15 cellular contexts compared by ENCODE assay signal in the genomic region with DNA sequence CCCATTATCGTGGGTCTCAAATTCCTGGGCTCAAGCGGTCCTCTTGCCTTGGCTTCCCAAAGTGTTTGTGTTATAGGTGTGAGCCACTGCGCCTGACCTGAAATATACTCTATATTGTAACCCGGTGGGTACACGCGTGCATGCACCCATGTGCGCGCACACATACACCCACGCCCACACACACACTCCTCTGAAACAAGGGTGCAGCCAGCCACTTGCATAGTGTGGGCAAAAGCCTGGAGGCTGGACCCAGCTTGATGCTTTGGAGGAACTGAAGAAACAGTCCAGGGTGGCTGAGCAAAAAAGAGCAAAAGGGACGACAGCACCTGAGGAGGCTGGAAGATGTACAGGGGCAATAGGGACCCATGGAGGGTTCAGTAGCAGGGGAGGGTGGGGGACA. TPM values are rescaled to one million over a fixed set of nuclear protein-coding genes. Genes with fewer than 3 reads are reported as not detected.
A peak's percentile ranks its signal among the peaks of the same experiment; 100 is the strongest.
DNase-seq lines count a peak whose midpoint lies in the region; ATAC-seq and TF ChIP-seq lines count a peak whose summit lies in the region.
"Had no signal": no experiment of that assay in that cellular context is flagged by ENCODE, and none has a peak within 500 bp of the region (broad histone marks: within the 10 kb centered on the region; RNA-seq: fewer than 3 reads in every experiment).

No MANE protein-coding gene starts in this region.

- DNase-seq in Right ventricle myocardium superior (no peak), right cardiac atrium (no peak), natural killer cell (no peak), spleen (peak; percentile 20), putamen (ENCODE audit: low spot score) (no peak)
- peak; percentile 49 for DNase-seq in natural killer cell treated with Interleukin-12 subunit alpha and Interleukin-12 subunit beta and Interleukin-15 and Interleukin-18, amount 100 ng/mL, for 72 hours (ENCODE audit: low spot score)
- DNase-seq: CD8-positive, alpha-beta T cell; COR-L47; DND-41; GDM1 had no signal

- H3K4me3 ChIP-seq in right cardiac atrium (ENCODE audit: low read length): no peak overlapping the region
- H3K4me3 ChIP-seq in spleen: no peak overlapping the region
- H3K4me3 ChIP-seq: HAP-1 had no signal

- H3K9me3 ChIP-seq in right cardiac atrium (ENCODE audit: control insufficient read depth, low read length) (no peaks in the 10 kb centered on the region), spleen (no peaks in the 10 kb centered on the region)
- H3K9me3 ChIP-seq: HAP-1 had no signal

- intact Hi-C loops in Right ventricle myocardium superior (cut with DNase I) (no loop called here), right cardiac atrium (cut with DNase I) (no loop called here), natural killer cell (cut with micrococcal nuclease) (no loop called here), spleen (cut with DNase I; ENCODE audit: low total_unique reads) (no loop called here)

- H3K27me3 Mint-ChIP-seq in natural killer cell treated with Interleukin-12 subunit alpha and Interleukin-12 subunit beta and Interleukin-15 and Interleukin-18, amount 100 ng/mL, for 72 hours: peaks cover 0 to 4% of the 10 kb centered on the region in 2 donors
- H3K27me3 Mint-ChIP-seq in natural killer cell (ENCODE audit: low read depth in 2 of 2): peaks cover 0 to under 1% of the 10 kb centered on the region in 2 donors

- H3K27me3 ChIP-seq in right cardiac atrium (ENCODE audit: control insufficient read depth, insufficient read depth): no peaks in the 10 kb centered on the region
- H3K27me3 ChIP-seq in spleen (replicated peaks in 1 of 7): peaks cover 0 to 38% (median 0%) of the 10 kb centered on the region in 7 donors

- ATAC-seq in Right ventricle myocardium superior (ENCODE audit: poor library complexity) (peak; percentile 30), right cardiac atrium (no peak), natural killer cell (no peak), HG03457 (IDR thresholded peaks at IDR 0.05; ENCODE audit: unreplicated experiment) (no peak)
- ATAC-seq in natural killer cell treated with Interleukin-12 subunit alpha and Interleukin-12 subunit beta and Interleukin-15 and Interleukin-18, amount 100 ng/mL, for 72 hours: no peak
- ATAC-seq: CD8-positive, alpha-beta T cell had no signal

- H3K36me3 Mint-ChIP-seq in natural killer cell treated with Interleukin-12 subunit alpha and Interleukin-12 subunit beta and Interleukin-15 and Interleukin-18, amount 100 ng/mL, for 72 hours: no peaks in the 10 kb centered on the region
- H3K36me3 Mint-ChIP-seq in natural killer cell: no peaks in the 10 kb centered on the region
- H3K36me3 Mint-ChIP-seq: CD14-positive monocyte; CD8-positive, alpha-beta T cell had no signal

- no peak overlapping the region for H3K27ac Mint-ChIP-seq in natural killer cell treated with Interleukin-12 subunit alpha and Interleukin-12 subunit beta and Interleukin-15 and Interleukin-18, amount 100 ng/mL, for 72 hours
- no peak overlapping the region for H3K27ac Mint-ChIP-seq in natural killer cell
- H3K27ac Mint-ChIP-seq: CD8-positive, alpha-beta T cell had no signal

- H3K4me1 ChIP-seq in right cardiac atrium (ENCODE audit: control insufficient read depth, insufficient read depth, low read length) (no peaks in the 10 kb centered on the region), spleen (no peaks in the 10 kb centered on the region)
- H3K4me1 ChIP-seq: HAP-1 had no signal

- H3K9me3 Mint-ChIP-seq in natural killer cell treated with Interleukin-12 subunit alpha and Interleukin-12 subunit beta and Interleukin-15 and Interleukin-18, amount 100 ng/mL, for 72 hours: no peaks in the 10 kb centered on the region
- no peaks in the 10 kb centered on the region for H3K9me3 Mint-ChIP-seq in natural killer cell
- H3K9me3 Mint-ChIP-seq: CD14-positive monocyte; CD8-positive, alpha-beta T cell had no signal

- H3K4me3 Mint-ChIP-seq in natural killer cell treated with Interleukin-12 subunit alpha and Interleukin-12 subunit beta and Interleukin-15 and Interleukin-18, amount 100 ng/mL, for 72 hours: no peak overlapping the region
- H3K4me3 Mint-ChIP-seq in natural killer cell: no peak overlapping the region
- H3K4me3 Mint-ChIP-seq: CD14-positive monocyte; CD8-positive, alpha-beta T cell had no signal

- 87% methylated on average over 10 of the region's 10 CpGs for WGBS in right cardiac atrium
- WGBS in spleen, 5 donors: 89 to 97% (median 93%) methylated on average over 10 of the region's 10 CpGs

- TF ChIP-seq CTCF in natural killer cell (IDR thresholded peaks at IDR 0.05) (no peak), spleen (IDR thresholded peaks at IDR 0.05 in 8 of 11, conservative IDR thresholded peaks at IDR 0.05 in 3 of 11) (no peak)

- no peaks in the 10 kb centered on the region for H3K4me1 Mint-ChIP-seq in natural killer cell treated with Interleukin-12 subunit alpha and Interleukin-12 subunit beta and Interleukin-15 and Interleukin-18, amount 100 ng/mL, for 72 hours (ENCODE audit: low read depth in 2 of 2)
- no peaks in the 10 kb centered on the region for H3K4me1 Mint-ChIP-seq in natural killer cell

- no peak overlapping the region for H3K27ac ChIP-seq in right cardiac atrium (ENCODE audit: low read length)
- H3K27ac ChIP-seq in spleen: no peak overlapping the region
- H3K27ac ChIP-seq: 22Rv1 had no signal

- H3K36me3 ChIP-seq in spleen: no peaks in the 10 kb centered on the region
- H3K36me3 ChIP-seq: HAP-1 had no signal

- no peak for TF ChIP-seq POLR2A in spleen (IDR thresholded peaks at IDR 0.05)

RNA-seq across cellular contexts. Expression of a gene that starts 29.9 kb away (rescaled TPM):
- total RNA-seq in Right ventricle myocardium superior: 7.1 TPM
- total RNA-seq in right cardiac atrium: 10 to 100 TPM in 1 of 4 donors, 1 to 10 TPM in 3; 6.0 to 10.0 (median 7.8) TPM
- polyA plus RNA-seq in right cardiac atrium: 5.3 TPM
- 10 to 100 TPM; 10.1 to 17.4 TPM for total RNA-seq in natural killer cell treated with Interleukin-12 subunit alpha and Interleukin-12 subunit beta and Interleukin-15 and Interleukin-18, amount 100 ng/mL, for 72 hours
- total RNA-seq in natural killer cell: 10 to 100 TPM; 14.7 to 27.8 (median 23.0) TPM
- total RNA-seq in spleen: 10 to 100 TPM; 16.2 to 41.8 (median 25.4) TPM
- 10 to 100 TPM; 11.8 to 17.7 (median 14.8) TPM for polyA plus RNA-seq in spleen

RNA-seq across cellular contexts. Expression of a gene that starts 45.7 kb away (rescaled TPM):
- total RNA-seq in Right ventricle myocardium superior (26.2 TPM), right cardiac atrium (1 to 10 TPM in 3 of 4 donors, under 1 TPM in 1; 0.57 to 3.8 (median 2.1) TPM), natural killer cell (1 to 10 TPM in 1 of 3 donors, under 1 TPM in 2; 0.27 to 1.1 (median 0.93) TPM), spleen (under 1 TPM in 6 of 7 donors, not detected in 1; 0.13 to 0.94 (median 0.60) TPM)
- polyA plus RNA-seq in right cardiac atrium (1.4 TPM), spleen (under 1 TPM; 0.06 to 0.26 (median 0.11) TPM)
- not detected for total RNA-seq in natural killer cell treated with Interleukin-12 subunit alpha and Interleukin-12 subunit beta and Interleukin-15 and Interleukin-18, amount 100 ng/mL, for 72 hours
- total RNA-seq: CD8-positive, alpha-beta T cell had no signal
- polyA plus RNA-seq: BJ had no signal

Comparison
In these comparisons a context has a peak if more than half of its experiments do, and no peak if none do; other contexts are left out.
1. DNase-seq: peak in natural killer cell treated with Interleukin-12 subunit alpha and Interleukin-12 subunit beta and Interleukin-15 and Interleukin-18, amount 100 ng/mL, for 72 hours (single experiment) and spleen (single experiment); none in Right ventricle myocardium superior (single experiment), right cardiac atrium (0 of 3), natural killer cell (single experiment) and putamen (single experiment).